8 cellular contexts compared by ENCODE assay signal in genomic region chr7:27196287-27196739, GRCh38. TPM values are rescaled to one million over a fixed set of nuclear protein-coding genes. Genes with fewer than 3 reads are reported as not detected.
DNase-seq lines count a peak whose midpoint lies in the region; ATAC-seq, FAIRE-seq and TF ChIP-seq lines count a peak whose summit lies in the region.

No MANE protein-coding gene starts in this region.

- no peak overlapping the region for H3K27ac Mint-ChIP-seq in Caco-2 (ENCODE audit: unreplicated experiment)

- H3K4me1 Mint-ChIP-seq in Caco-2 (ENCODE audit: low read depth, unreplicated experiment): no peaks in the 10 kb centered on the region

- peaks cover 10% of the 10 kb centered on the region for H3K27me3 Mint-ChIP-seq in Caco-2 (ENCODE audit: insufficient read depth, unreplicated experiment)

- no peaks in the 10 kb centered on the region for H3K9me3 Mint-ChIP-seq in Caco-2 (ENCODE audit: unreplicated experiment)

- CTCF ChIA-PET in Caco-2 (lab: Charles Lee): interaction anchor here (0.5 to 1.9 kb wide), 28 partner anchors 10 to 900 kb away, joined by 3 to 28 read pairs (median 4); partner anchors contain the start of genes HIBADH, HOXA11 and TAX1BP1

- intact Hi-C loops in Caco-2 (cut with micrococcal nuclease; ENCODE audit: unreplicated experiment): loop anchor here (1.0 to 5.0 kb wide), 5 partner anchors 380 to 824 kb away; partner anchors contain the start of gene HIBADH
- intact Hi-C loops in pancreas (cut with DNase I): loop anchor here in 2 of 3 donors (10.0 kb wide), 2 partner anchors 728 to 828 kb away; no protein-coding TSS in a partner anchor
- intact Hi-C loops in transverse colon (cut with DNase I; ENCODE audit: low total_unique reads): loop anchor here (10.0 kb wide), 1 partner anchor 978 kb away; no protein-coding TSS in a partner anchor

- 3 to 4% methylated on average over 6 of the region's 6 CpGs for WGBS in pancreas, 2 donors
- 0 to 2% methylated on average over 6 of the region's 6 CpGs for WGBS in transverse colon (ENCODE audit: low coverage in 1 of 2), 2 donors

- H4K20me1 ChIP-seq in KMS-11 (ENCODE audit: insufficient read depth): no peaks in the 10 kb centered on the region

- peak in 3 of 4 donors; percentile 48 to 63 (median 63) for ATAC-seq in pancreas
- ATAC-seq in GM21529 (IDR thresholded peaks at IDR 0.05; ENCODE audit: unreplicated experiment): no peak

- DNase-seq in Caco-2 (peak; percentile 73 to 82), SHP77 (lab: John Stamatoyannopoulos, UW) (peak; percentile 66 to 77), fibroblast of villous mesenchyme (ENCODE audit: low read depth) (peak; percentile 93), pancreas (peak in 5 of 6 donors; percentile 47 to 90 (median 71)), transverse colon (peak; percentile 95)
- DNase-seq in activated T-helper 9 cell treated with anti-CD3 and anti-CD28 coated beads, Interleukin-2, amount 50 U/mL, for 16 hours (ENCODE audit: low read depth): peak; percentile 71

- no peak overlapping the region for H3K27ac ChIP-seq in KMS-11
- H3K27ac ChIP-seq in pancreas: no peak overlapping the region
- H3K27ac ChIP-seq in transverse colon: peak overlapping the region; percentile 95 to 99 (median 98)

- no peaks in the 10 kb centered on the region for H3K36me3 ChIP-seq in Caco-2 (ENCODE audit: control insufficient read depth, insufficient read depth, low read length)
- no peaks in the 10 kb centered on the region for H3K36me3 ChIP-seq in KMS-11 (ENCODE audit: insufficient read depth)
- no peaks in the 10 kb centered on the region for H3K36me3 ChIP-seq in pancreas
- H3K36me3 ChIP-seq in transverse colon: no peaks in the 10 kb centered on the region

- in situ Hi-C loops in transverse colon (cut with MboI; ENCODE audit: low pct_ligation_motif_present in 1 of 4, low pct_unique_long_range_greater_than_20kb in 1 of 4, low sequenced_read_pairs in 3 of 4): loop anchor here in 2 of 4 donors (25.0 kb wide), 1 partner anchor 1334 kb away; no protein-coding TSS in a partner anchor

- H3K4me3 Mint-ChIP-seq in Caco-2 (ENCODE audit: unreplicated experiment): no peak overlapping the region

- no TSS peak for BruUV-seq in Caco-2 (replicated peaks; lab: Mats Ljungman, UMichigan)

- peak; percentile 78 to 83 for TF ChIP-seq CTCF in Caco-2 (IDR thresholded peaks at IDR 0.05; ENCODE audit: insufficient read depth in 1 of 2, low read depth in 1 of 2, low read length in 1 of 2, severe bottlenecking in 1 of 2, unreplicated experiment in 1 of 2)
- peak; percentile 96 for TF ChIP-seq CTCF in KMS-11 (conservative IDR thresholded peaks at IDR 0.05; ENCODE audit: low read depth, low read length)
- TF ChIP-seq CTCF in fibroblast of villous mesenchyme (IDR thresholded peaks at IDR 0.05; ENCODE audit: insufficient read depth, low read depth, low read length): peak; percentile 77
- TF ChIP-seq CTCF in pancreas (IDR thresholded peaks at IDR 0.05): peak; percentile 15 to 69 (median 60)
- TF ChIP-seq CTCF in transverse colon (IDR thresholded peaks at IDR 0.05): peak; percentile 73 to 88 (median 79)

- TF ChIP-seq POLR2A in transverse colon (IDR thresholded peaks at IDR 0.05): no peak

- H3K4me1 ChIP-seq in Caco-2 (peaks cover 8% of the 10 kb centered on the region), KMS-11 (ENCODE audit: low read depth, poor library complexity, severe bottlenecking) (peaks cover 3% of the 10 kb centered on the region), pancreas (peaks cover 0 to 17% (median 6%) of the 10 kb centered on the region in 3 donors), transverse colon (peaks cover 0 to 38% (median 14%) of the 10 kb centered on the region in 4 donors)

- peak; percentile 29 for FAIRE-seq in pancreas (lab: Jason Lieb, UNC)

- no peak for TF ChIP-seq EP300 in transverse colon (IDR thresholded peaks at IDR 0.05; ENCODE audit: low read depth)

- H3K27me3 ChIP-seq in Caco-2 (replicated peaks; ENCODE audit: control insufficient read depth, insufficient read depth, low read length): peaks cover 2% of the 10 kb centered on the region
- H3K27me3 ChIP-seq in KMS-11 (ENCODE audit: insufficient read depth, low read depth): no peaks in the 10 kb centered on the region
- H3K27me3 ChIP-seq in pancreas: peaks cover 0 to 88% (median 41%) of the 10 kb centered on the region in 4 donors
- H3K27me3 ChIP-seq in transverse colon: peaks cover 76% of the 10 kb centered on the region

- no peaks in the 10 kb centered on the region for H3K79me2 ChIP-seq in KMS-11 (ENCODE audit: insufficient read depth, low read depth)

- H3K9me3 ChIP-seq in Caco-2 (no peaks in the 10 kb centered on the region), pancreas (no peaks in the 10 kb centered on the region), transverse colon (no peaks in the 10 kb centered on the region)

- POLR2A ChIA-PET in Caco-2 (lab: Charles Lee): no interaction called here

- no peaks in the 10 kb centered on the region for H3K36me3 Mint-ChIP-seq in Caco-2 (ENCODE audit: insufficient read depth, unreplicated experiment)

- H2AFZ ChIP-seq in KMS-11 (ENCODE audit: low read depth): no peak overlapping the region

- no peak overlapping the region for H3K9ac ChIP-seq in KMS-11

- no peak overlapping the region for H3K4me2 ChIP-seq in KMS-11

- H3K4me3 ChIP-seq in Caco-2 (ENCODE audit: low read depth, low read length) (no peak overlapping the region), KMS-11 (IDR thresholded peaks at IDR 0.05; ENCODE audit: insufficient read depth, low read depth, low read length) (no peak overlapping the region), fibroblast of villous mesenchyme (ENCODE audit: low read depth, low read length) (peak overlapping the region; percentile 86), pancreas (no peak overlapping the region), transverse colon (peak overlapping the region; percentile 3 to 73 (median 58))

RNA-seq across cellular contexts. Expression of gene HOXA13, which starts 3.6 kb away (rescaled TPM):
- 0.68 and 1.3 TPM in 2 replicates for total RNA-seq in Caco-2 (2022)
- total RNA-seq in fibroblast of villous mesenchyme: 1.3 and 2.6 TPM in 2 replicates
- total RNA-seq in pancreas: under 1 TPM in 1 of 6 donors, not detected in 5; 0.03 TPM
- polyA plus RNA-seq in pancreas: not detected
- 10 to 100 TPM; 22.5 to 69.9 (median 38.7) TPM for total RNA-seq in transverse colon

RNA-seq across cellular contexts. Expression of gene HOXA11, which starts 11.3 kb away (rescaled TPM):
- 0.53 and 0.73 TPM in 2 replicates for total RNA-seq in Caco-2 (2022)
- 41.9 and 47.1 TPM in 2 replicates for total RNA-seq in fibroblast of villous mesenchyme
- not detected for total RNA-seq in pancreas
- polyA plus RNA-seq in pancreas: not detected
- 10 to 100 TPM in 1 of 4 donors, 1 to 10 TPM in 3; 4.5 to 21.3 (median 7.7) TPM for total RNA-seq in transverse colon

RNA-seq across cellular contexts. Expression of gene HOXA10, which starts 22.2 kb away (rescaled TPM):
- total RNA-seq in Caco-2 (2022) (7.8 and 9.5 TPM in 2 replicates), fibroblast of villous mesenchyme (39.0 and 47.1 TPM in 2 replicates), pancreas (under 1 TPM in 4 of 6 donors, not detected in 2; 0.09 to 0.18 (median 0.14) TPM), transverse colon (10 to 100 TPM; 19.8 to 68.9 (median 36.4) TPM)
- polyA plus RNA-seq in pancreas: not detected

RNA-seq across cellular contexts. Expression of gene HOXA9, which starts 31.0 kb away (rescaled TPM):
- 14.4 and 16.7 TPM in 2 replicates for total RNA-seq in Caco-2 (2022)
- 17.1 and 20.3 TPM in 2 replicates for total RNA-seq in fibroblast of villous mesenchyme
- total RNA-seq in pancreas: under 1 TPM in 1 of 6 donors, not detected in 5; 0.13 TPM
- polyA plus RNA-seq in pancreas: under 1 TPM in 1 of 2 donors, not detected in 1; 0.09 TPM
- total RNA-seq in transverse colon: 100 to 1,000 TPM in 1 of 4 donors, 10 to 100 TPM in 3; 19.5 to 130 (median 50.6) TPM

RNA-seq across cellular contexts. Expression of gene HOXA7, which starts 39.8 kb away (rescaled TPM):
- total RNA-seq in Caco-2 (2022) (19.7 and 19.9 TPM in 2 replicates), fibroblast of villous mesenchyme (2.2 and 2.3 TPM in 2 replicates), pancreas (under 1 TPM in 3 of 6 donors, not detected in 3; 0.06 to 0.19 (median 0.17) TPM), transverse colon (10 to 100 TPM in 3 of 4 donors, 1 to 10 TPM in 1; 7.0 to 22.9 (median 12.8) TPM)
- polyA plus RNA-seq in pancreas: under 1 TPM; 0.15 to 0.49 TPM

Comparison
In these comparisons a context has a peak if more than half of its experiments do, and no peak if none do; other contexts are left out.
1. H3K4me3 ChIP-seq: peak in fibroblast of villous mesenchyme (single experiment) and transverse colon (4 of 4); none in Caco-2 (single experiment), KMS-11 (single experiment) and pancreas (0 of 4).
2. H3K27ac ChIP-seq: peak in transverse colon (4 of 4); none in KMS-11 (single experiment) and pancreas (0 of 4).
3. Peak in every context shown above with its lines, with median percentiles within 50 percentile points of each other: DNase-seq and CTCF ChIP-seq.